Comparison of ENCODE assay signal across 8 cellular contexts in genomic region chr4:159455675-159456235, GRCh38.
DNase-seq lines count a peak whose midpoint lies in the region; ATAC-seq and TF ChIP-seq lines count a peak whose summit lies in the region.

No MANE protein-coding gene starts in this region.

- no peak overlapping the region for H3K27ac ChIP-seq in Peyer's patch

- peak overlapping the region; percentile 28 for H3K4me3 Mint-ChIP-seq in activated naive CD8-positive, alpha-beta T cell treated with anti-CD3 and anti-CD28 coated beads, Interleukin-2, amount 10 ng/mL, durations not matched to agents 7 days and 5 days
- no peak overlapping the region for H3K4me3 Mint-ChIP-seq in activated naive CD8-positive, alpha-beta T cell treated with anti-CD3 and anti-CD28 coated beads for 36 hours
- H3K4me3 Mint-ChIP-seq in mesothelial cell of epicardium = peak overlapping the region; percentile 13

- no peaks in the 10 kb centered on the region for H3K36me3 Mint-ChIP-seq in activated naive CD8-positive, alpha-beta T cell treated with anti-CD3 and anti-CD28 coated beads, Interleukin-2, amount 10 ng/mL, durations not matched to agents 7 days and 5 days
- H3K36me3 Mint-ChIP-seq in activated naive CD8-positive, alpha-beta T cell treated with anti-CD3 and anti-CD28 coated beads for 36 hours = no peaks in the 10 kb centered on the region
- H3K36me3 Mint-ChIP-seq in mesothelial cell of epicardium = no peaks in the 10 kb centered on the region

- no peak overlapping the region for H3K4me3 ChIP-seq in Peyer's patch

- H3K27me3 ChIP-seq in Peyer's patch = no peaks in the 10 kb centered on the region

- TF ChIP-seq POLR2A in Peyer's patch (IDR thresholded peaks at IDR 0.05) = no peak

- peaks cover 3% of the 10 kb centered on the region for H3K4me1 Mint-ChIP-seq in activated naive CD8-positive, alpha-beta T cell treated with anti-CD3 and anti-CD28 coated beads, Interleukin-2, amount 10 ng/mL, durations not matched to agents 7 days and 5 days
- peaks cover 3% of the 10 kb centered on the region for H3K4me1 Mint-ChIP-seq in activated naive CD8-positive, alpha-beta T cell treated with anti-CD3 and anti-CD28 coated beads for 36 hours
- peaks cover 3% of the 10 kb centered on the region for H3K4me1 Mint-ChIP-seq in mesothelial cell of epicardium

- TF ChIP-seq CTCF in mesothelial cell of epicardium (IDR thresholded peaks at IDR 0.05; ENCODE audit: unreplicated experiment) (peak; percentile 44), Peyer's patch (IDR thresholded peaks at IDR 0.05) (peak in 3 of 6 experiments; percentile 15 to 34 (median 31))

- H3K9me3 ChIP-seq in Peyer's patch = no peaks in the 10 kb centered on the region

- in situ Hi-C loops in T47D (cut with HindIII; ENCODE audit: low pct_unique_long_range_greater_than_20kb, low sequenced_read_pairs) = no loop called here

- H3K4me1 ChIP-seq in Peyer's patch = no peaks in the 10 kb centered on the region

- H3K9me3 Mint-ChIP-seq in activated naive CD8-positive, alpha-beta T cell treated with anti-CD3 and anti-CD28 coated beads, Interleukin-2, amount 10 ng/mL, durations not matched to agents 7 days and 5 days = no peaks in the 10 kb centered on the region
- no peaks in the 10 kb centered on the region for H3K9me3 Mint-ChIP-seq in activated naive CD8-positive, alpha-beta T cell treated with anti-CD3 and anti-CD28 coated beads for 36 hours
- H3K9me3 Mint-ChIP-seq in mesothelial cell of epicardium = no peaks in the 10 kb centered on the region

- no peak for DNase-seq in activated naive CD8-positive, alpha-beta T cell treated with anti-CD3 and anti-CD28 coated beads, Interleukin-2, amount 10 ng/mL, durations not matched to agents 7 days and 5 days
- no peak for DNase-seq in activated naive CD8-positive, alpha-beta T cell treated with anti-CD3 and anti-CD28 coated beads for 36 hours
- DNase-seq in NCI-H446 treated with DMSO at 0.1 percent for 48 hours (lab: John Stamatoyannopoulos, UW) (peak; percentile 18), T47D (ENCODE audit: low read depth in 1 of 2, low spot score in 1 of 2) (peak; percentile 29 to 70), mesothelial cell of epicardium (ENCODE audit: low spot score in 2 of 2, unreplicated experiment in 2 of 2) (no peak), mesenteric fat pad (ENCODE audit: low spot score) (no peak), Peyer's patch (no peak)

- no peaks in the 10 kb centered on the region for H3K27me3 Mint-ChIP-seq in activated naive CD8-positive, alpha-beta T cell treated with anti-CD3 and anti-CD28 coated beads, Interleukin-2, amount 10 ng/mL, durations not matched to agents 7 days and 5 days
- H3K27me3 Mint-ChIP-seq in activated naive CD8-positive, alpha-beta T cell treated with anti-CD3 and anti-CD28 coated beads for 36 hours = no peaks in the 10 kb centered on the region
- H3K27me3 Mint-ChIP-seq in mesothelial cell of epicardium (ENCODE audit: low read depth) = no peaks in the 10 kb centered on the region

- POLR2A ChIA-PET in activated naive CD8-positive, alpha-beta T cell treated with anti-CD3 and anti-CD28 coated beads, Interleukin-2, amount 10 ng/mL, durations not matched to agents 7 days and 5 days (lab: Charles Lee) = no interaction called here

- H3K27ac Mint-ChIP-seq in activated naive CD8-positive, alpha-beta T cell treated with anti-CD3 and anti-CD28 coated beads, Interleukin-2, amount 10 ng/mL, durations not matched to agents 7 days and 5 days = no peak overlapping the region
- H3K27ac Mint-ChIP-seq in activated naive CD8-positive, alpha-beta T cell treated with anti-CD3 and anti-CD28 coated beads for 36 hours = no peak overlapping the region
- H3K27ac Mint-ChIP-seq in mesothelial cell of epicardium = no peak overlapping the region

- ATAC-seq in activated naive CD8-positive, alpha-beta T cell treated with anti-CD3 and anti-CD28 coated beads, Interleukin-2, amount 10 ng/mL, durations not matched to agents 7 days and 5 days (ENCODE audit: low read depth) = no peak
- peak; percentile 66 for ATAC-seq in HG02798 (IDR thresholded peaks at IDR 0.05; ENCODE audit: poor library complexity, unreplicated experiment)

- H3K36me3 ChIP-seq in Peyer's patch = no peaks in the 10 kb centered on the region

Comparison
In these comparisons a context has a peak if more than half of its experiments do, and no peak if none do; other contexts are left out.
1. DNase-seq: peak in NCI-H446 treated with DMSO at 0.1 percent for 48 hours (single experiment) and T47D (2 of 2); none in activated naive CD8-positive, alpha-beta T cell treated with anti-CD3 and anti-CD28 coated beads, Interleukin-2, amount 10 ng/mL, durations not matched to agents 7 days and 5 days (single experiment), activated naive CD8-positive, alpha-beta T cell treated with anti-CD3 and anti-CD28 coated beads for 36 hours (single experiment), mesothelial cell of epicardium (0 of 2), mesenteric fat pad (single experiment) and Peyer's patch (0 of 3).